Comparison of ENCODE assay signal across 14 cellular contexts in the genomic region with DNA sequence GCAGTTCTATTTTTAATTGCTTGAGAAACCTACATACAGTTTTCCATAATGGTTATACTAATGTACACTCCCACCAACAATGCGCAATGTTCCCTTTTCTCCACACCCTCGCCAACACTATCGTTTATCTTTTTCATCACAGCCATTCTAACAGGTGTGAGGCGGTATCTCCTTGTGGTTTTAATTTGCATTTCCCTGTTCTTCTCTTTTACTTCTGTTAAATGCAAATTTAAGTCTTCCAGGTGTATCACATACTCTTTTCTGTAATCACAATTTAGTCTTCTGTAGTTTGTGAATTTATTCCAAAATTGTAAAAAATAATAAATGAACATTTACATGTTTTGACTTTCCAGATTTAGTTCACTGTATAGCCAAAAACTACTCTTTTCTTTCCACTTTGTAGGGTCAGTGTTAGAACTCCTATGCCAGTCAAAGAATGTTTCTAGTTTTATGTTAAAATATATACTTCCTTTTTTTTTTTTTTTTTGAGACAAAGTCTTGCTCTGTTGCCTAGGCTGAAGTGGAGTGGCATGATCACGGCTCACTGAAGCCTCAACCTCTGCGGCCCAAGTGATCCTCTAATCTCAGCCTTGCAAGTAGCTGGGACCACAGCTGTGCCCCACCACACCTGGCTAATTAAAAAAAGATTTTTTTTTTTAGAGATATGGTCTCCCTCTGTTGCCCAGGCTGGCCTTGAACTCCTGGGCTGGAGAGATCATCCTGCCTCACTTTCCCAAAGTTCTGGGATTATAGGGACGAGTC. TPM values are rescaled to one million over a fixed set of nuclear protein-coding genes. Genes with fewer than 3 reads are reported as not detected.
A peak's percentile ranks its signal among the peaks of the same experiment; 100 is the strongest.
DNase-seq lines count a peak whose midpoint lies in the region; ATAC-seq, FAIRE-seq and TF ChIP-seq lines count a peak whose summit lies in the region.
"Had no signal": no experiment of that assay in that cellular context is flagged by ENCODE, and none has a peak within 500 bp of the region (broad histone marks: within the 10 kb centered on the region; RNA-seq: fewer than 3 reads in every experiment).

No MANE protein-coding gene starts in this region.

- TF ChIP-seq CTCF in foreskin fibroblast (IDR thresholded peaks at IDR 0.05; ENCODE audit: low read depth, low read length): no peak

- H3K27ac Mint-ChIP-seq in activated T-helper 17 cell treated with anti-CD3 and anti-CD28 coated beads, Interleukin-2, amount 50 U/mL, for 72 hours: peak overlapping the region; percentile 17
- H3K27ac Mint-ChIP-seq: activated T-helper 1 cell treated with anti-CD3 and anti-CD28 coated beads, Interleukin-12 subunit alpha, Interleukin-12 subunit beta, Interleukin-2, Interleukin-4 antibody, amounts not matched to agents 30 ng/mL and 10 ng/mL and 1 ng/mL, durations not matched to agents 14 hours and 24 hours and 36 hours had no signal

- DNase-seq in H54 (ENCODE audit: insufficient read length, low spot score) (no peak), foreskin fibroblast (no peak), H4 (ENCODE audit: low spot score) (no peak)
- DNase-seq in effector memory CD4-positive, alpha-beta T cell: no peak
- DNase-seq: caudate nucleus, foreskin keratinocyte, NCI-H510A treated with DMSO at 0.1 percent for 48 hours, upper lobe of right lung had no signal

- H3K4me3 Mint-ChIP-seq in activated T-helper 17 cell treated with anti-CD3 and anti-CD28 coated beads, Interleukin-2, amount 50 U/mL, for 72 hours: no peak overlapping the region
- H3K4me3 Mint-ChIP-seq: activated T-helper 1 cell treated with anti-CD3 and anti-CD28 coated beads, Interleukin-12 subunit alpha, Interleukin-12 subunit beta, Interleukin-2, Interleukin-4 antibody, amounts not matched to agents 30 ng/mL and 10 ng/mL and 1 ng/mL, durations not matched to agents 14 hours and 24 hours and 36 hours had no signal

- no peak for FAIRE-seq in H54 (lab: Jason Lieb, UNC)

- H3K27me3 ChIP-seq in effector memory CD4-positive, alpha-beta T cell (replicated peaks; ENCODE audit: control insufficient read depth, insufficient read depth, low read length, poor library complexity, severe bottlenecking): no peaks in the 10 kb centered on the region
- H3K27me3 ChIP-seq: foreskin keratinocyte, upper lobe of right lung had no signal

- H3K36me3 Mint-ChIP-seq in activated T-helper 17 cell treated with anti-CD3 and anti-CD28 coated beads, Interleukin-2, amount 50 U/mL, for 72 hours (ENCODE audit: low read depth): no peaks in the 10 kb centered on the region

- H3K27ac ChIP-seq in effector memory CD4-positive, alpha-beta T cell (ENCODE audit: insufficient read depth, low read length, poor library complexity, severe bottlenecking): no peak overlapping the region
- H3K27ac ChIP-seq: foreskin keratinocyte, parathyroid adenoma, upper lobe of right lung had no signal

- H3K4me1 Mint-ChIP-seq in activated T-helper 17 cell treated with anti-CD3 and anti-CD28 coated beads, Interleukin-2, amount 50 U/mL, for 72 hours: no peaks in the 10 kb centered on the region

- no peaks in the 10 kb centered on the region for H3K36me3 ChIP-seq in effector memory CD4-positive, alpha-beta T cell (ENCODE audit: control insufficient read depth, insufficient read depth, low read length)
- H3K36me3 ChIP-seq: upper lobe of right lung had no signal

- TF ChIP-seq POLR2A in H54 (IDR thresholded peaks at IDR 0.05; ENCODE audit: low read depth, low read length): no peak

- no peaks in the 10 kb centered on the region for H3K9me3 ChIP-seq in effector memory CD4-positive, alpha-beta T cell (ENCODE audit: control insufficient read depth, low read length)
- H3K9me3 ChIP-seq: upper lobe of right lung had no signal

- no peaks in the 10 kb centered on the region for H3K9me3 Mint-ChIP-seq in activated T-helper 17 cell treated with anti-CD3 and anti-CD28 coated beads, Interleukin-2, amount 50 U/mL, for 72 hours

- H3K4me1 ChIP-seq in effector memory CD4-positive, alpha-beta T cell (ENCODE audit: control insufficient read depth, insufficient read depth, low read length, poor library complexity, severe bottlenecking): peaks cover 7% of the 10 kb centered on the region
- H3K4me1 ChIP-seq: parathyroid adenoma had no signal

- H3K27me3 Mint-ChIP-seq in activated T-helper 17 cell treated with anti-CD3 and anti-CD28 coated beads, Interleukin-2, amount 50 U/mL, for 72 hours: no peaks in the 10 kb centered on the region

- H3K4me3 ChIP-seq in effector memory CD4-positive, alpha-beta T cell (ENCODE audit: insufficient read depth, low read depth, low read length, poor library complexity, severe bottlenecking): no peak overlapping the region
- H3K4me3 ChIP-seq in foreskin fibroblast (ENCODE audit: low read depth in 1 of 2, low read length in 2 of 2): no peak overlapping the region
- H3K4me3 ChIP-seq: upper lobe of right lung had no signal

- peak; percentile 72 for ATAC-seq in GM18858 (IDR thresholded peaks at IDR 0.05; ENCODE audit: unreplicated experiment)
- ATAC-seq in GM21717 (IDR thresholded peaks at IDR 0.05; ENCODE audit: unreplicated experiment): peak; percentile 82
- ATAC-seq in HG03139 (IDR thresholded peaks at IDR 0.05; ENCODE audit: unreplicated experiment): peak; percentile 75
- no peak for ATAC-seq in activated T-helper 17 cell treated with anti-CD3 and anti-CD28 coated beads, Interleukin-2, amount 50 U/mL, for 72 hours (replicated peaks)
- ATAC-seq: foreskin keratinocyte had no signal

RNA-seq across cellular contexts. Expression of a gene that starts 15.4 kb away (rescaled TPM):
- 1 to 10 TPM; 7.2 to 9.7 TPM for total RNA-seq in activated T-helper 17 cell treated with anti-CD3 and anti-CD28 coated beads, Interleukin-2, amount 50 U/mL, for 72 hours
- 6.9 and 15.8 TPM in 2 replicates for total RNA-seq in H4 (2014; rRNA removed; shearing (Covaris generic))
